In the genomic region with DNA sequence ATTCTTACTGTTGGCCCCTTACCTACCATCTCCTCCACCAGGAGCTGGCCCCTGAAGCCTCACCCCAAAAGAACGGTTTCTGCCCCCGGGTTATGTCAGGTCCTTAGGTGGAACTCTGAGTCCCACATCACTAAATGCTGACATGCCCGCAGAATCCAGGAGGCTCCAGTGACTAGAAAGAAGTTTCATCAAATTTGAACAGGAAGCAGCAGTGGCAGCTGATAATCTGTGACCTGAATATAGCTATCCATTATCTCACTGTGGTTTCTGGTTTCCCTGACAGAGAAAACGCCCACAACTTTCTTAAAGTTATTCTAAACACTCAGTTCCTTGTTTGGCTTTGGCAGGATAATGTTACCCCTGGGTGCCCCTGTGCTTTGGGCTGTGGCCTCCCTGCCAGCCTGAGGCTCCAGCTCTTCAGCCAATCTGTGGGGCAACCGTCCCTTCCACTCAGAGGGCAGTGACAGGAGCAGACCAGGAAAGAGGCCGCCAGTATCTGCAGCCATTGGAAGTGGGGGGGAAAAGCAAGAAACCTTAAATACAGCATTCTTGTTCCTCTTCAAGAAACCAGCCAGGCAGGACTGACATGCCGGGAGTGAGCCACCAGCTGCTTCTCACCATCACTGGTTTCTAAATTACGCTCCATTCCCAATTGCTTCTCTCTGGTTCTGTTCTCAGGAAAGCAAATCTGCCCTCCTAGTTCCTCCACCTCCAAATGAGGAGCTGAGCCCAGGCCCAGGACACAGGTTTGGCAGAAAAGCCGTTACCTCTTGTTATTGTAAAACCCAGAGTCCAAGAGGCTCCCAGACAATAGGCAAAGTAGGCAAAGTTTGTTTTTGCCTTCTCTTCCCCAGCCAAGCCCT, we compare ENCODE assay signal across 8 cellular contexts. TPM values are rescaled to one million over a fixed set of nuclear protein-coding genes. Genes with fewer than 3 reads are reported as not detected.
DNase-seq lines count a peak whose midpoint lies in the region; ATAC-seq and TF ChIP-seq lines count a peak whose summit lies in the region.

No MANE protein-coding gene starts in this region.

- no peaks in the 10 kb centered on the region for H3K36me3 Mint-ChIP-seq in activated CD4-positive, alpha-beta memory T cell treated with anti-CD3 and anti-CD28 coated beads for 36 hours
- H3K36me3 Mint-ChIP-seq in endodermal cell (ENCODE audit: low read depth), result no peaks in the 10 kb centered on the region

- no peak overlapping the region for H2AFZ ChIP-seq in DND-41 (ENCODE audit: low read depth, low read length)

- H3K27ac Mint-ChIP-seq in activated CD4-positive, alpha-beta memory T cell treated with anti-CD3 and anti-CD28 coated beads for 36 hours, result peak overlapping the region; percentile 85
- no peak overlapping the region for H3K27ac Mint-ChIP-seq in endodermal cell

- intact Hi-C loops in activated CD4-positive, alpha-beta memory T cell treated with anti-CD3 and anti-CD28 coated beads for 36 hours (cut with micrococcal nuclease), result loop anchor here (1.0 to 5.0 kb wide), 6 partner anchors 36 to 122 kb away; no protein-coding TSS in a partner anchor

- no peaks in the 10 kb centered on the region for H3K9me3 ChIP-seq in DND-41 (ENCODE audit: insufficient read depth, low read length, severe bottlenecking)
- no peaks in the 10 kb centered on the region for H3K9me3 ChIP-seq in skeletal muscle satellite cell (replicated peaks; ENCODE audit: low read length)
- no peaks in the 10 kb centered on the region for H3K9me3 ChIP-seq in endodermal cell (ENCODE audit: control insufficient read depth, low read length)

- H3K4me3 ChIP-seq in DND-41 (ENCODE audit: low read depth in 1 of 2, low read length in 2 of 2) (no peak overlapping the region), skeletal muscle satellite cell (ENCODE audit: low read length) (peak overlapping the region; percentile 5), endodermal cell (ENCODE audit: low read length) (no peak overlapping the region)

- H3K4me2 ChIP-seq in DND-41 (ENCODE audit: insufficient read depth, low read length), result peak overlapping the region; percentile 12; the same call in 1 of the 2 replicates
- peak overlapping the region; percentile 44 for H3K4me2 ChIP-seq in skeletal muscle satellite cell (ENCODE audit: low read length)

- H3K4me1 ChIP-seq in DND-41 (ENCODE audit: insufficient read depth, low read length), result peaks cover 12% of the 10 kb centered on the region
- peaks cover 23% of the 10 kb centered on the region for H3K4me1 ChIP-seq in skeletal muscle satellite cell (ENCODE audit: control insufficient read depth, insufficient read depth, low read length)
- H3K4me1 ChIP-seq in endodermal cell (ENCODE audit: control insufficient read depth, insufficient read depth, low read length), result peaks cover 7% of the 10 kb centered on the region

- peak; percentile 86 for ATAC-seq in DND-41 (ENCODE audit: insufficient read depth, low read depth)
- peak; percentile 61 for ATAC-seq in GM21381 (IDR thresholded peaks at IDR 0.05; ENCODE audit: unreplicated experiment)

- WGBS in endodermal cell (ENCODE audit: insufficient coverage in 1 of 2, insufficient read length in 1 of 2), 2 experiments, result 78 to 83% methylated on average over 2 to 9 of the region's 9 CpGs

- peak overlapping the region; percentile 26 for H3K4me3 Mint-ChIP-seq in activated CD4-positive, alpha-beta memory T cell treated with anti-CD3 and anti-CD28 coated beads for 36 hours
- no peak overlapping the region for H3K4me3 Mint-ChIP-seq in endodermal cell

- CTCF ChIA-PET in activated CD4-positive, alpha-beta memory T cell treated with anti-CD3 and anti-CD28 coated beads for 36 hours (lab: Charles Lee), result interaction anchor here (0.5 to 4.1 kb wide), 35 partner anchors 9 to 1279 kb away, joined by 3 to 53 read pairs (median 4); a partner anchor contains a TSS

- in situ Hi-C loops in KBM-7 (cut with MboI; ENCODE audit: low pct_unique_long_range_greater_than_20kb, low sequenced_read_pairs), result no loop called here

- DNase-seq in DND-41 (peak; percentile 41), KBM-7 (peak; percentile 97), glomerular visceral epithelial cell (ENCODE audit: extremely low spot score) (peak; percentile 78), endodermal cell (no peak), mesenteric fat pad (ENCODE audit: low spot score) (no peak)
- peak; percentile 53 for DNase-seq in activated CD4-positive, alpha-beta memory T cell treated with anti-CD3 and anti-CD28 coated beads for 36 hours

- H3K36me3 ChIP-seq in DND-41 (ENCODE audit: insufficient read depth, low read length) (no peaks in the 10 kb centered on the region), skeletal muscle satellite cell (ENCODE audit: insufficient read depth, low read length) (no peaks in the 10 kb centered on the region), endodermal cell (ENCODE audit: control insufficient read depth, insufficient read depth, low read length) (no peaks in the 10 kb centered on the region)

- POLR2A ChIA-PET in activated CD4-positive, alpha-beta memory T cell treated with anti-CD3 and anti-CD28 coated beads for 36 hours (lab: Charles Lee), result interaction anchor here (0.6 to 1.5 kb wide), 8 partner anchors 12 to 146 kb away, joined by 3 to 5 read pairs (median 3); a partner anchor contains a TSS

- no peaks in the 10 kb centered on the region for H3K79me2 ChIP-seq in DND-41 (ENCODE audit: insufficient read depth, low read length)

- H3K9ac ChIP-seq in DND-41 (ENCODE audit: low read depth, low read length), result no peak overlapping the region
- peak overlapping the region; percentile 10 for H3K9ac ChIP-seq in skeletal muscle satellite cell (ENCODE audit: low read depth, low read length)
- H3K9ac ChIP-seq in endodermal cell (ENCODE audit: extremely low read depth, low read length, poor library complexity, severe bottlenecking), result no peak overlapping the region

- H3K27me3 ChIP-seq in DND-41 (ENCODE audit: insufficient read depth, low read length, poor library complexity), result peaks cover 2% of the 10 kb centered on the region
- H3K27me3 ChIP-seq in skeletal muscle satellite cell (ENCODE audit: control insufficient read depth, insufficient read depth, low read length), result no peaks in the 10 kb centered on the region
- no peaks in the 10 kb centered on the region for H3K27me3 ChIP-seq in endodermal cell (ENCODE audit: control insufficient read depth, insufficient read depth, low read length, poor library complexity, severe bottlenecking)

- no peaks in the 10 kb centered on the region for H3K9me3 Mint-ChIP-seq in activated CD4-positive, alpha-beta memory T cell treated with anti-CD3 and anti-CD28 coated beads for 36 hours
- no peaks in the 10 kb centered on the region for H3K9me3 Mint-ChIP-seq in endodermal cell

- H3K27ac ChIP-seq in DND-41 (ENCODE audit: low read length) (no peak overlapping the region), endodermal cell (ENCODE audit: low read depth, low read length) (no peak overlapping the region)

- no peak for TF ChIP-seq CTCF in DND-41 (IDR thresholded peaks at IDR 0.05; ENCODE audit: borderline replicate concordance, extremely low read depth, low read length, poor library complexity, severe bottlenecking)
- TF ChIP-seq CTCF in endodermal cell (conservative IDR thresholded peaks at IDR 0.05), result no peak

- H3K27me3 Mint-ChIP-seq in activated CD4-positive, alpha-beta memory T cell treated with anti-CD3 and anti-CD28 coated beads for 36 hours, result no peaks in the 10 kb centered on the region
- H3K27me3 Mint-ChIP-seq in endodermal cell (ENCODE audit: insufficient read depth), result no peaks in the 10 kb centered on the region

- peaks cover 49% of the 10 kb centered on the region for H3K4me1 Mint-ChIP-seq in activated CD4-positive, alpha-beta memory T cell treated with anti-CD3 and anti-CD28 coated beads for 36 hours (ENCODE audit: low read depth)
- H3K4me1 Mint-ChIP-seq in endodermal cell, result peaks cover 16% of the 10 kb centered on the region

- H4K20me1 ChIP-seq in DND-41 (ENCODE audit: insufficient read depth, low read length), result no peaks in the 10 kb centered on the region; the same call in 1 of the 2 replicates

RNA-seq across cellular contexts. Expression of a gene that starts 41.2 kb away (rescaled TPM):
- total RNA-seq in activated CD4-positive, alpha-beta memory T cell treated with anti-CD3 and anti-CD28 coated beads for 36 hours, result 10 to 100 TPM; 27.8 to 29.2 TPM
- total RNA-seq in skeletal muscle satellite cell (2012; rRNA removed), result 116 and 137 TPM in 2 replicates
- total RNA-seq in endodermal cell (100 to 1,000 TPM; 109 to 214 TPM), mesenteric fat pad (129 TPM)
- polyA plus RNA-seq in endodermal cell (2013, experiment 1 of 2), result 102 TPM
- polyA plus RNA-seq in endodermal cell (2013, experiment 2 of 2), result 96.2 TPM

RNA-seq across cellular contexts. Expression of a gene that starts 45.8 kb away (rescaled TPM):
- total RNA-seq in activated CD4-positive, alpha-beta memory T cell treated with anti-CD3 and anti-CD28 coated beads for 36 hours, result under 1 TPM; 0.45 to 0.73 TPM
- 41.6 and 76.4 TPM in 2 replicates for total RNA-seq in skeletal muscle satellite cell (2012; rRNA removed)
- total RNA-seq in endodermal cell (1 to 10 TPM; 2.7 to 3.3 TPM), mesenteric fat pad (64.7 TPM)
- 10.5 TPM for polyA plus RNA-seq in endodermal cell (2013, experiment 1 of 2)
- 14.2 TPM for polyA plus RNA-seq in endodermal cell (2013, experiment 2 of 2)

Comparison
In these comparisons a context has a peak if more than half of its experiments do, and no peak if none do; other contexts are left out.
1. DNase-seq: peak in DND-41 (single experiment), KBM-7 (single experiment), activated CD4-positive, alpha-beta memory T cell treated with anti-CD3 and anti-CD28 coated beads for 36 hours (single experiment) and glomerular visceral epithelial cell (single experiment); none in endodermal cell (single experiment) and mesenteric fat pad (single experiment).
2. RNA of a gene that starts 45.8 kb away (total RNA-seq): 64.7 TPM in mesenteric fat pad (single experiment); 2.7 to 3.3 TPM in endodermal cell and 0.45 to 0.73 TPM in activated CD4-positive, alpha-beta memory T cell treated with anti-CD3 and anti-CD28 coated beads for 36 hours; every median in the first group is over 10 times any median in the second.